In genomic region chr18:38940863-38941531, GRCh38 we compare ENCODE assay signal across 8 cellular contexts.
DNase-seq lines count a peak whose midpoint lies in the region; ATAC-seq and FAIRE-seq lines count a peak whose summit lies in the region.

No MANE protein-coding gene starts in this region.

- ATAC-seq in HG03135 (IDR thresholded peaks at IDR 0.05; ENCODE audit: unreplicated experiment), result peak; percentile 88
- peak; percentile 81 for ATAC-seq in naive thymus-derived CD4-positive, alpha-beta T cell

- H3K36me3 ChIP-seq in naive thymus-derived CD4-positive, alpha-beta T cell (ENCODE audit: control insufficient read depth in 2 of 3, insufficient read depth in 3 of 3, low read length in 3 of 3), result no peaks in the 10 kb centered on the region

- H3K36me3 Mint-ChIP-seq in activated naive CD4-positive, alpha-beta T cell treated with anti-CD3 and anti-CD28 coated beads, Interleukin-2, amount 50 U/mL, for 24 hours, result peaks cover 3% of the 10 kb centered on the region
- peaks cover 0 to 15% (median 0%) of the 10 kb centered on the region in 5 donors for H3K36me3 Mint-ChIP-seq in naive thymus-derived CD4-positive, alpha-beta T cell

- DNase-seq in SKM-1 treated with dmso at 0.1 percent for 144 hours (lab: John Stamatoyannopoulos, UW; ENCODE audit: unreplicated experiment), result peak; percentile 14
- no peak for DNase-seq in SKM-1 (lab: John Stamatoyannopoulos, UW; ENCODE audit: unreplicated experiment)
- peak; percentile 98 for DNase-seq in RCC 7860 (ENCODE audit: low spot score)
- peak in 7 of 9 donors; percentile 10 to 68 (median 30) for DNase-seq in naive thymus-derived CD4-positive, alpha-beta T cell
- DNase-seq in SHP77 (lab: John Stamatoyannopoulos, UW), result no peak
- DNase-seq in OCI-M2 (lab: John Stamatoyannopoulos, UW; ENCODE audit: unreplicated experiment), result no peak

- CTCF ChIA-PET in naive thymus-derived CD4-positive, alpha-beta T cell (lab: Charles Lee), result no interaction called here

- no peaks in the 10 kb centered on the region for H3K9me3 ChIP-seq in naive thymus-derived CD4-positive, alpha-beta T cell (ENCODE audit: control insufficient read depth in 2 of 3, low read length in 3 of 3)

- H3K27ac Mint-ChIP-seq in activated naive CD4-positive, alpha-beta T cell treated with anti-CD3 and anti-CD28 coated beads, Interleukin-2, amount 50 U/mL, for 24 hours, result peak overlapping the region; percentile 100
- H3K27ac Mint-ChIP-seq in naive thymus-derived CD4-positive, alpha-beta T cell, result peak overlapping the region; percentile 43 to 94 (median 90)

- H3K27me3 Mint-ChIP-seq in activated naive CD4-positive, alpha-beta T cell treated with anti-CD3 and anti-CD28 coated beads, Interleukin-2, amount 50 U/mL, for 24 hours, result no peaks in the 10 kb centered on the region
- H3K27me3 Mint-ChIP-seq in naive thymus-derived CD4-positive, alpha-beta T cell, result peaks cover 0 to 13% (median 0%) of the 10 kb centered on the region in 5 donors

- intact Hi-C loops in naive thymus-derived CD4-positive, alpha-beta T cell (cut with micrococcal nuclease), result loop anchor here (1.0 kb wide), 1 partner anchor 364 kb away; no protein-coding TSS in a partner anchor

- POLR2A ChIA-PET in naive thymus-derived CD4-positive, alpha-beta T cell (lab: Charles Lee), result no interaction called here

- H3K4me1 Mint-ChIP-seq in activated naive CD4-positive, alpha-beta T cell treated with anti-CD3 and anti-CD28 coated beads, Interleukin-2, amount 50 U/mL, for 24 hours, result peaks cover 51% of the 10 kb centered on the region
- peaks cover 23 to 42% (median 27%) of the 10 kb centered on the region in 7 donors for H3K4me1 Mint-ChIP-seq in naive thymus-derived CD4-positive, alpha-beta T cell

- no peak overlapping the region for H3K27ac ChIP-seq in naive thymus-derived CD4-positive, alpha-beta T cell (ENCODE audit: low read depth, low read length)

- no peaks in the 10 kb centered on the region for H3K27me3 ChIP-seq in naive thymus-derived CD4-positive, alpha-beta T cell (ENCODE audit: control insufficient read depth in 2 of 2, insufficient read depth in 2 of 2, low read length in 2 of 2)

- H3K4me1 ChIP-seq in naive thymus-derived CD4-positive, alpha-beta T cell (ENCODE audit: control insufficient read depth in 2 of 2, insufficient read depth in 2 of 2, low read length in 2 of 2), result peaks cover 7 to 9% of the 10 kb centered on the region in 2 donors

- H3K4me3 ChIP-seq in naive thymus-derived CD4-positive, alpha-beta T cell (ENCODE audit: low read length), result peak overlapping the region; percentile 42

- peak; percentile 97 for FAIRE-seq in RCC 7860 (lab: Jason Lieb, UNC)

- H3K4me3 Mint-ChIP-seq in activated naive CD4-positive, alpha-beta T cell treated with anti-CD3 and anti-CD28 coated beads, Interleukin-2, amount 50 U/mL, for 24 hours, result peak overlapping the region; percentile 71
- H3K4me3 Mint-ChIP-seq in naive thymus-derived CD4-positive, alpha-beta T cell, result peak overlapping the region; percentile 38 to 85 (median 74)

- H3K9me3 Mint-ChIP-seq in activated naive CD4-positive, alpha-beta T cell treated with anti-CD3 and anti-CD28 coated beads, Interleukin-2, amount 50 U/mL, for 24 hours, result peaks cover 9% of the 10 kb centered on the region
- H3K9me3 Mint-ChIP-seq in naive thymus-derived CD4-positive, alpha-beta T cell, result peaks cover 0 to 19% (median 5%) of the 10 kb centered on the region in 11 donors

Comparison
In these comparisons a context has a peak if more than half of its experiments do, and no peak if none do; other contexts are left out.
1. DNase-seq: peak in SKM-1 treated with dmso at 0.1 percent for 144 hours (single experiment), RCC 7860 (single experiment) and naive thymus-derived CD4-positive, alpha-beta T cell (7 of 9); none in SKM-1 (single experiment), SHP77 (0 of 2) and OCI-M2 (single experiment).